30 cellular contexts compared by ENCODE assay signal in genomic region chr22:22743128-22743760, GRCh38.
"Had no signal": no experiment of that assay in that cellular context is flagged by ENCODE, and none has a peak within 500 bp of the region (broad histone marks: within the 10 kb centered on the region; RNA-seq: fewer than 3 reads in every experiment).

No MANE protein-coding gene starts in this region.

- H3K9me3 ChIP-seq: left lung, lower lobe of right lung, pancreas, prostate gland, stomach, testis, thyroid gland, transverse colon, upper lobe of left lung had no signal

- H3K27ac Mint-ChIP-seq: naive thymus-derived CD8-positive, alpha-beta T cell; nephron had no signal

- H3K4me3 Mint-ChIP-seq: immature natural killer cell; naive thymus-derived CD8-positive, alpha-beta T cell; nephron; neural crest cell had no signal

- H3K4me3 ChIP-seq: left lung, lower lobe of right lung, pancreas, prostate gland, skin epidermis, stomach, testis, thyroid gland, transverse colon, upper lobe of left lung had no signal

- H3K4me1 Mint-ChIP-seq: nephron, neural crest cell had no signal

- H3K36me3 Mint-ChIP-seq: naive thymus-derived CD8-positive, alpha-beta T cell had no signal

- H3K4me1 ChIP-seq: left lung, lower lobe of right lung, pancreas, prostate gland, stomach, testis, thyroid gland, transverse colon, upper lobe of left lung had no signal

- H3K9me3 Mint-ChIP-seq: immature natural killer cell; naive thymus-derived CD8-positive, alpha-beta T cell; neural crest cell had no signal

- FAIRE-seq: islet of Langerhans, kidney, pancreas had no signal

- DNase-seq: hypothalamus; immature natural killer cell; kidney; left colon; left lung; lower lobe of right lung; mammary epithelial cell; mesenchymal stem cell; naive thymus-derived CD8-positive, alpha-beta T cell; nucleus accumbens; pancreas; posterior cingulate gyrus; retina; right cardiac atrium; stimulated activated CD4-positive, alpha-beta T cell treated with anti-CD3 and anti-CD28 coated beads, Interleukin-12 subunit alpha, Interleukin-12 subunit beta, amount 100 ng/mL, for 4 hours; stimulated activated CD4-positive, alpha-beta T cell treated with anti-CD3 and anti-CD28 coated beads, Interleukin-15, amount 100 ng/mL, for 24 hours; stimulated activated CD4-positive, alpha-beta T cell treated with anti-CD3 and anti-CD28 coated beads, Interleukin-2, amount 100 ng/mL, for 24 hours; stimulated activated CD4-positive, alpha-beta T cell treated with anti-CD3 and anti-CD28 coated beads, Interleukin-4, amount 100 ng/mL, for 1 hour; stimulated activated naive CD4-positive, alpha-beta T cell treated with Interleukin-2 at 50 U/mL for 16 hours; stomach; testis; thyroid gland; transverse colon; upper lobe of left lung had no signal

- H3K27me3 ChIP-seq: testis, thyroid gland, upper lobe of left lung had no signal

- ATAC-seq: left colon; left lung; lower lobe of right lung; naive thymus-derived CD8-positive, alpha-beta T cell; pancreas; right cardiac atrium; sciatic nerve had no signal

- H3K36me3 ChIP-seq: left lung, lower lobe of right lung, pancreas, prostate gland, stomach, thyroid gland, transverse colon, upper lobe of left lung had no signal

- H3K27ac ChIP-seq: left lung, lower lobe of right lung, pancreas, prostate gland, skin epidermis, stomach, testis, thyroid gland, transverse colon, upper lobe of left lung had no signal
